1 cellular context compared by ENCODE assay signal in the genomic region with DNA sequence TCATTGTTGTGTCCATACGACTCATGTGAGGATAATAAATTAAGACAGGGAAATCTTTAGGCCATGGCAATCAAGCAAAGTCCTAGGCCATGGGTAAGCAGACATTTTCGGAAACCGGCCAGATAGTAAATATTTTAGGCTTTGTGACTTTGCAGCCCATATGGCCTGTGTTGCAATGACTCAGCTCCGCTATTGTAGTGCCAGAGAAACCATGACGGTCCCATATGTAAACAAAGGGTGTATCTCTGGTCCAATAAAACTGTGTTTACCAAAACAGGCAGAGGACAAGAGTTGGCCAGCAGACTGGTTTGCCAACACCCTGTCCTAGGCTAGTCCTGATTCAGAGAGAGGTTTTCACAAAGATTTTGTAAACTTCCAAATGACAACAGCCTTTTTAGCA.
TF ChIP-seq lines count a peak whose summit lies in the region.

No MANE protein-coding gene starts in this region.

TF ChIP-seq in HepG2, 621 proteins besides CTCF, POLR2A, EP300 and RAD21 (continued from another document and continues in another):
- TF ChIP-seq, protein P1, sequence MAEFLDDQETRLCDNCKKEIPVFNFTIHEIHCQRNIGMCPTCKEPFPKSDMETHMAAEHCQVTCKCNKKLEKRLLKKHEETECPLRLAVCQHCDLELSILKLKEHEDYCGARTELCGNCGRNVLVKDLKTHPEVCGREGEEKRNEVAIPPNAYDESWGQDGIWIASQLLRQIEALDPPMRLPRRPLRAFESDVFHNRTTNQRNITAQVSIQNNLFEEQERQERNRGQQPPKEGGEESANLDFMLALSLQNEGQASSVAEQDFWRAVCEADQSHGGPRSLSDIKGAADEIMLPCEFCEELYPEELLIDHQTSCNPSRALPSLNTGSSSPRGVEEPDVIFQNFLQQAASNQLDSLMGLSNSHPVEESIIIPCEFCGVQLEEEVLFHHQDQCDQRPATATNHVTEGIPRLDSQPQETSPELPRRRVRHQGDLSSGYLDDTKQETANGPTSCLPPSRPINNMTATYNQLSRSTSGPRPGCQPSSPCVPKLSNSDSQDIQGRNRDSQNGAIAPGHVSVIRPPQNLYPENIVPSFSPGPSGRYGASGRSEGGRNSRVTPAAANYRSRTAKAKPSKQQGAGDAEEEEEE (CRISPR knock-in tag; IDR thresholded peaks at IDR 0.05; ENCODE audit: borderline replicate concordance), result no peak
- TF ChIP-seq ETV6 (CRISPR knock-in tag; conservative IDR thresholded peaks at IDR 0.05), result no peak
- TF ChIP-seq, protein P2, sequence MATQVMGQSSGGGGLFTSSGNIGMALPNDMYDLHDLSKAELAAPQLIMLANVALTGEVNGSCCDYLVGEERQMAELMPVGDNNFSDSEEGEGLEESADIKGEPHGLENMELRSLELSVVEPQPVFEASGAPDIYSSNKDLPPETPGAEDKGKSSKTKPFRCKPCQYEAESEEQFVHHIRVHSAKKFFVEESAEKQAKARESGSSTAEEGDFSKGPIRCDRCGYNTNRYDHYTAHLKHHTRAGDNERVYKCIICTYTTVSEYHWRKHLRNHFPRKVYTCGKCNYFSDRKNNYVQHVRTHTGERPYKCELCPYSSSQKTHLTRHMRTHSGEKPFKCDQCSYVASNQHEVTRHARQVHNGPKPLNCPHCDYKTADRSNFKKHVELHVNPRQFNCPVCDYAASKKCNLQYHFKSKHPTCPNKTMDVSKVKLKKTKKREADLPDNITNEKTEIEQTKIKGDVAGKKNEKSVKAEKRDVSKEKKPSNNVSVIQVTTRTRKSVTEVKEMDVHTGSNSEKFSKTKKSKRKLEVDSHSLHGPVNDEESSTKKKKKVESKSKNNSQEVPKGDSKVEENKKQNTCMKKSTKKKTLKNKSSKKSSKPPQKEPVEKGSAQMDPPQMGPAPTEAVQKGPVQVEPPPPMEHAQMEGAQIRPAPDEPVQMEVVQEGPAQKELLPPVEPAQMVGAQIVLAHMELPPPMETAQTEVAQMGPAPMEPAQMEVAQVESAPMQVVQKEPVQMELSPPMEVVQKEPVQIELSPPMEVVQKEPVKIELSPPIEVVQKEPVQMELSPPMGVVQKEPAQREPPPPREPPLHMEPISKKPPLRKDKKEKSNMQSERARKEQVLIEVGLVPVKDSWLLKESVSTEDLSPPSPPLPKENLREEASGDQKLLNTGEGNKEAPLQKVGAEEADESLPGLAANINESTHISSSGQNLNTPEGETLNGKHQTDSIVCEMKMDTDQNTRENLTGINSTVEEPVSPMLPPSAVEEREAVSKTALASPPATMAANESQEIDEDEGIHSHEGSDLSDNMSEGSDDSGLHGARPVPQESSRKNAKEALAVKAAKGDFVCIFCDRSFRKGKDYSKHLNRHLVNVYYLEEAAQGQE (IDR thresholded peaks at IDR 0.05; ENCODE audit: borderline replicate concordance in 1 of 2, low read depth in 1 of 2, low read length in 2 of 2), result peak in 1 of 2 experiments; percentile 20; a peak in 1 of 4 replicates
- no peak for TF ChIP-seq ASH2L (IDR thresholded peaks at IDR 0.05; ENCODE audit: insufficient read length, low read depth, low read length)
- TF ChIP-seq HDAC2 (CRISPR knock-in tag; IDR thresholded peaks at IDR 0.05), result 0 out of 2 replicates have a peak, but pooled peaks have one; percentile 29
- TF ChIP-seq, protein P3, sequence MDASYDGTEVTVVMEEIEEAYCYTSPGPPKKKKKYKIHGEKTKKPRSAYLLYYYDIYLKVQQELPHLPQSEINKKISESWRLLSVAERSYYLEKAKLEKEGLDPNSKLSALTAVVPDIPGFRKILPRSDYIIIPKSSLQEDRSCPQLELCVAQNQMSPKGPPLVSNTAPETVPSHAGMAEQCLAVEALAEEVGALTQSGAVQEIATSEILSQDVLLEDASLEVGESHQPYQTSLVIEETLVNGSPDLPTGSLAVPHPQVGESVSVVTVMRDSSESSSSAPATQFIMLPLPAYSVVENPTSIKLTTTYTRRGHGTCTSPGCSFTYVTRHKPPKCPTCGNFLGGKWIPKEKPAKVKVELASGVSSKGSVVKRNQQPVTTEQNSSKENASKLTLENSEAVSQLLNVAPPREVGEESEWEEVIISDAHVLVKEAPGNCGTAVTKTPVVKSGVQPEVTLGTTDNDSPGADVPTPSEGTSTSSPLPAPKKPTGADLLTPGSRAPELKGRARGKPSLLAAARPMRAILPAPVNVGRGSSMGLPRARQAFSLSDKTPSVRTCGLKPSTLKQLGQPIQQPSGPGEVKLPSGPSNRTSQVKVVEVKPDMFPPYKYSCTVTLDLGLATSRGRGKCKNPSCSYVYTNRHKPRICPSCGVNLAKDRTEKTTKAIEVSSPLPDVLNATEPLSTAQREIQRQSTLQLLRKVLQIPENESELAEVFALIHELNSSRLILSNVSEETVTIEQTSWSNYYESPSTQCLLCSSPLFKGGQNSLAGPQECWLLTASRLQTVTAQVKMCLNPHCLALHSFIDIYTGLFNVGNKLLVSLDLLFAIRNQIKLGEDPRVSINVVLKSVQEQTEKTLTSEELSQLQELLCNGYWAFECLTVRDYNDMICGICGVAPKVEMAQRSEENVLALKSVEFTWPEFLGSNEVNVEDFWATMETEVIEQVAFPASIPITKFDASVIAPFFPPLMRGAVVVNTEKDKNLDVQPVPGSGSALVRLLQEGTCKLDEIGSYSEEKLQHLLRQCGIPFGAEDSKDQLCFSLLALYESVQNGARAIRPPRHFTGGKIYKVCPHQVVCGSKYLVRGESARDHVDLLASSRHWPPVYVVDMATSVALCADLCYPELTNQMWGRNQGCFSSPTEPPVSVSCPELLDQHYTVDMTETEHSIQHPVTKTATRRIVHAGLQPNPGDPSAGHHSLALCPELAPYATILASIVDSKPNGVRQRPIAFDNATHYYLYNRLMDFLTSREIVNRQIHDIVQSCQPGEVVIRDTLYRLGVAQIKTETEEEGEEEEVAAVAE (CRISPR knock-in tag; IDR thresholded peaks at IDR 0.05; ENCODE audit: borderline replicate concordance), result peak; percentile 59; the same call in 1 of the 2 replicates
- TF ChIP-seq KLF12 (CRISPR knock-in tag; IDR thresholded peaks at IDR 0.05; ENCODE audit: borderline replicate concordance), result no peak
- no peak for TF ChIP-seq ZNF207 (IDR thresholded peaks at IDR 0.05; ENCODE audit: borderline replicate concordance)
- TF ChIP-seq, protein P4, sequence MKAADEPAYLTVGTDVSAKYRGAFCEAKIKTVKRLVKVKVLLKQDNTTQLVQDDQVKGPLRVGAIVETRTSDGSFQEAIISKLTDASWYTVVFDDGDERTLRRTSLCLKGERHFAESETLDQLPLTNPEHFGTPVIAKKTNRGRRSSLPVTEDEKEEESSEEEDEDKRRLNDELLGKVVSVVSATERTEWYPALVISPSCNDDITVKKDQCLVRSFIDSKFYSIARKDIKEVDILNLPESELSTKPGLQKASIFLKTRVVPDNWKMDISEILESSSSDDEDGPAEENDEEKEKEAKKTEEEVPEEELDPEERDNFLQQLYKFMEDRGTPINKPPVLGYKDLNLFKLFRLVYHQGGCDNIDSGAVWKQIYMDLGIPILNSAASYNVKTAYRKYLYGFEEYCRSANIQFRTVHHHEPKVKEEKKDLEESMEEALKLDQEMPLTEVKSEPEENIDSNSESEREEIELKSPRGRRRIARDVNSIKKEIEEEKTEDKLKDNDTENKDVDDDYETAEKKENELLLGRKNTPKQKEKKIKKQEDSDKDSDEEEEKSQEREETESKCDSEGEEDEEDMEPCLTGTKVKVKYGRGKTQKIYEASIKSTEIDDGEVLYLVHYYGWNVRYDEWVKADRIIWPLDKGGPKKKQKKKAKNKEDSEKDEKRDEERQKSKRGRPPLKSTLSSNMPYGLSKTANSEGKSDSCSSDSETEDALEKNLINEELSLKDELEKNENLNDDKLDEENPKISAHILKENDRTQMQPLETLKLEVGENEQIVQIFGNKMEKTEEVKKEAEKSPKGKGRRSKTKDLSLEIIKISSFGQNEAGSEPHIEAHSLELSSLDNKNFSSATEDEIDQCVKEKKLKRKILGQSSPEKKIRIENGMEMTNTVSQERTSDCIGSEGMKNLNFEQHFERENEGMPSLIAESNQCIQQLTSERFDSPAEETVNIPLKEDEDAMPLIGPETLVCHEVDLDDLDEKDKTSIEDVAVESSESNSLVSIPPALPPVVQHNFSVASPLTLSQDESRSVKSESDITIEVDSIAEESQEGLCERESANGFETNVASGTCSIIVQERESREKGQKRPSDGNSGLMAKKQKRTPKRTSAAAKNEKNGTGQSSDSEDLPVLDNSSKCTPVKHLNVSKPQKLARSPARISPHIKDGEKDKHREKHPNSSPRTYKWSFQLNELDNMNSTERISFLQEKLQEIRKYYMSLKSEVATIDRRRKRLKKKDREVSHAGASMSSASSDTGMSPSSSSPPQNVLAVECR (CRISPR knock-in tag; IDR thresholded peaks at IDR 0.05; ENCODE audit: borderline replicate concordance), result peak; percentile 22; the same call in 1 of the 2 replicates
- no peak for TF ChIP-seq ZNF766 (CRISPR knock-in tag; IDR thresholded peaks at IDR 0.05; ENCODE audit: borderline replicate concordance)
- 0 out of 2 replicates have a peak, but pooled peaks have one; percentile 15 for TF ChIP-seq SP140L (CRISPR knock-in tag; IDR thresholded peaks at IDR 0.05; ENCODE audit: borderline replicate concordance)
- TF ChIP-seq RBM22 (optimal IDR thresholded peaks at IDR 0.05; ENCODE audit: low read length), result peak; percentile 69
- TF ChIP-seq ZSCAN20 (CRISPR knock-in tag; IDR thresholded peaks at IDR 0.05; ENCODE audit: borderline replicate concordance), result no peak
- peak; percentile 35; the same call in 1 of the 2 replicates for TF ChIP-seq GATAD1 (CRISPR knock-in tag; IDR thresholded peaks at IDR 0.05)
- peak; percentile 31; the same call in 1 of the 2 replicates for TF ChIP-seq HDAC1 (CRISPR knock-in tag; IDR thresholded peaks at IDR 0.05)
- no peak for TF ChIP-seq ZNF432 (CRISPR knock-in tag; IDR thresholded peaks at IDR 0.05; ENCODE audit: borderline replicate concordance)
- TF ChIP-seq, protein P5, sequence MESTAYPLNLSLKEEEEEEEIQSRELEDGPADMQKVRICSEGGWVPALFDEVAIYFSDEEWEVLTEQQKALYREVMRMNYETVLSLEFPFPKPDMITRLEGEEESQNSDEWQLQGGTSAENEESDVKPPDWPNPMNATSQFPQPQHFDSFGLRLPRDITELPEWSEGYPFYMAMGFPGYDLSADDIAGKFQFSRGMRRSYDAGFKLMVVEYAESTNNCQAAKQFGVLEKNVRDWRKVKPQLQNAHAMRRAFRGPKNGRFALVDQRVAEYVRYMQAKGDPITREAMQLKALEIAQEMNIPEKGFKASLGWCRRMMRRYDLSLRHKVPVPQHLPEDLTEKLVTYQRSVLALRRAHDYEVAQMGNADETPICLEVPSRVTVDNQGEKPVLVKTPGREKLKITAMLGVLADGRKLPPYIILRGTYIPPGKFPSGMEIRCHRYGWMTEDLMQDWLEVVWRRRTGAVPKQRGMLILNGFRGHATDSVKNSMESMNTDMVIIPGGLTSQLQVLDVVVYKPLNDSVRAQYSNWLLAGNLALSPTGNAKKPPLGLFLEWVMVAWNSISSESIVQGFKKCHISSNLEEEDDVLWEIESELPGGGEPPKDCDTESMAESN (CRISPR knock-in tag; conservative IDR thresholded peaks at IDR 0.05), result 0 out of 2 replicates have a peak, but pooled peaks have one; percentile 30
- TF ChIP-seq SOX13 (IDR thresholded peaks at IDR 0.05), result peak; percentile 79
- TF ChIP-seq SOX13 (CRISPR knock-in tag; conservative IDR thresholded peaks at IDR 0.05 in 1 of 2, IDR thresholded peaks at IDR 0.05 in 1 of 2), result peak in 1 of 2 experiments; percentile 94; a peak in 2 of 4 replicates
- TF ChIP-seq, protein P6, sequence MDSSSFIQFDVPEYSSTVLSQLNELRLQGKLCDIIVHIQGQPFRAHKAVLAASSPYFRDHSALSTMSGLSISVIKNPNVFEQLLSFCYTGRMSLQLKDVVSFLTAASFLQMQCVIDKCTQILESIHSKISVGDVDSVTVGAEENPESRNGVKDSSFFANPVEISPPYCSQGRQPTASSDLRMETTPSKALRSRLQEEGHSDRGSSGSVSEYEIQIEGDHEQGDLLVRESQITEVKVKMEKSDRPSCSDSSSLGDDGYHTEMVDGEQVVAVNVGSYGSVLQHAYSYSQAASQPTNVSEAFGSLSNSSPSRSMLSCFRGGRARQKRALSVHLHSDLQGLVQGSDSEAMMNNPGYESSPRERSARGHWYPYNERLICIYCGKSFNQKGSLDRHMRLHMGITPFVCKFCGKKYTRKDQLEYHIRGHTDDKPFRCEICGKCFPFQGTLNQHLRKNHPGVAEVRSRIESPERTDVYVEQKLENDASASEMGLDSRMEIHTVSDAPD (CRISPR knock-in tag; IDR thresholded peaks at IDR 0.05), result peak; percentile 90
- no peak for TF ChIP-seq SPEN (CRISPR knock-in tag; IDR thresholded peaks at IDR 0.05; ENCODE audit: low read depth)
- TF ChIP-seq PPARG (CRISPR knock-in tag; conservative IDR thresholded peaks at IDR 0.05), result no peak
- TF ChIP-seq TBL1XR1 (IDR thresholded peaks at IDR 0.05; ENCODE audit: borderline replicate concordance, low read length, partially characterized antibody), result peak; percentile 29
- TF ChIP-seq ZNF121 (CRISPR knock-in tag; IDR thresholded peaks at IDR 0.05), result no peak
- TF ChIP-seq FOXO1 (CRISPR knock-in tag; IDR thresholded peaks at IDR 0.05), result peak; percentile 70; the same call in 1 of the 2 replicates
- TF ChIP-seq, protein P7, sequence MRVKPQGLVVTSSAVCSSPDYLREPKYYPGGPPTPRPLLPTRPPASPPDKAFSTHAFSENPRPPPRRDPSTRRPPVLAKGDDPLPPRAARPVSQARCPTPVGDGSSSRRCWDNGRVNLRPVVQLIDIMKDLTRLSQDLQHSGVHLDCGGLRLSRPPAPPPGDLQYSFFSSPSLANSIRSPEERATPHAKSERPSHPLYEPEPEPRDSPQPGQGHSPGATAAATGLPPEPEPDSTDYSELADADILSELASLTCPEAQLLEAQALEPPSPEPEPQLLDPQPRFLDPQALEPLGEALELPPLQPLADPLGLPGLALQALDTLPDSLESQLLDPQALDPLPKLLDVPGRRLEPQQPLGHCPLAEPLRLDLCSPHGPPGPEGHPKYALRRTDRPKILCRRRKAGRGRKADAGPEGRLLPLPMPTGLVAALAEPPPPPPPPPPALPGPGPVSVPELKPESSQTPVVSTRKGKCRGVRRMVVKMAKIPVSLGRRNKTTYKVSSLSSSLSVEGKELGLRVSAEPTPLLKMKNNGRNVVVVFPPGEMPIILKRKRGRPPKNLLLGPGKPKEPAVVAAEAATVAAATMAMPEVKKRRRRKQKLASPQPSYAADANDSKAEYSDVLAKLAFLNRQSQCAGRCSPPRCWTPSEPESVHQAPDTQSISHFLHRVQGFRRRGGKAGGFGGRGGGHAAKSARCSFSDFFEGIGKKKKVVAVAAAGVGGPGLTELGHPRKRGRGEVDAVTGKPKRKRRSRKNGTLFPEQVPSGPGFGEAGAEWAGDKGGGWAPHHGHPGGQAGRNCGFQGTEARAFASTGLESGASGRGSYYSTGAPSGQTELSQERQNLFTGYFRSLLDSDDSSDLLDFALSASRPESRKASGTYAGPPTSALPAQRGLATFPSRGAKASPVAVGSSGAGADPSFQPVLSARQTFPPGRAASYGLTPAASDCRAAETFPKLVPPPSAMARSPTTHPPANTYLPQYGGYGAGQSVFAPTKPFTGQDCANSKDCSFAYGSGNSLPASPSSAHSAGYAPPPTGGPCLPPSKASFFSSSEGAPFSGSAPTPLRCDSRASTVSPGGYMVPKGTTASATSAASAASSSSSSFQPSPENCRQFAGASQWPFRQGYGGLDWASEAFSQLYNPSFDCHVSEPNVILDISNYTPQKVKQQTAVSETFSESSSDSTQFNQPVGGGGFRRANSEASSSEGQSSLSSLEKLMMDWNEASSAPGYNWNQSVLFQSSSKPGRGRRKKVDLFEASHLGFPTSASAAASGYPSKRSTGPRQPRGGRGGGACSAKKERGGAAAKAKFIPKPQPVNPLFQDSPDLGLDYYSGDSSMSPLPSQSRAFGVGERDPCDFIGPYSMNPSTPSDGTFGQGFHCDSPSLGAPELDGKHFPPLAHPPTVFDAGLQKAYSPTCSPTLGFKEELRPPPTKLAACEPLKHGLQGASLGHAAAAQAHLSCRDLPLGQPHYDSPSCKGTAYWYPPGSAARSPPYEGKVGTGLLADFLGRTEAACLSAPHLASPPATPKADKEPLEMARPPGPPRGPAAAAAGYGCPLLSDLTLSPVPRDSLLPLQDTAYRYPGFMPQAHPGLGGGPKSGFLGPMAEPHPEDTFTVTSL (CRISPR knock-in tag; IDR thresholded peaks at IDR 0.05; ENCODE audit: borderline replicate concordance), result peak; percentile 36; the same call in 1 of the 2 replicates
- no peak for TF ChIP-seq MIXL1 (CRISPR knock-in tag; IDR thresholded peaks at IDR 0.05)
